Comparison of ENCODE assay signal across 8 cellular contexts in genomic region chr19:11382898-11383705, GRCh38. TPM values are rescaled to one million over a fixed set of nuclear protein-coding genes. Genes with fewer than 3 reads are reported as not detected.
DNase-seq lines count a peak whose midpoint lies in the region; ATAC-seq and TF ChIP-seq lines count a peak whose summit lies in the region.

No MANE protein-coding gene starts in this region.

- H3K27ac Mint-ChIP-seq in activated CD8-positive, alpha-beta T cell treated with anti-CD3 and anti-CD28 coated beads, Interleukin-2, amount 10 ng/mL, durations not matched to agents 7 days and 5 days, result peak overlapping the region; percentile 75

- H3K4me3 Mint-ChIP-seq in activated CD8-positive, alpha-beta T cell treated with anti-CD3 and anti-CD28 coated beads, Interleukin-2, amount 10 ng/mL, durations not matched to agents 7 days and 5 days, result peak overlapping the region; percentile 71

- POLR2A ChIA-PET in activated CD8-positive, alpha-beta T cell treated with anti-CD3 and anti-CD28 coated beads, Interleukin-2, amount 10 ng/mL, durations not matched to agents 7 days and 5 days (lab: Charles Lee), result interaction anchor here (0.6 to 1.2 kb wide), 3 partner anchors 8 to 60 kb away, joined by 3 to 4 read pairs (median 4); partner anchors contain the start of gene SWSAP1

- no peaks in the 10 kb centered on the region for H3K9me3 Mint-ChIP-seq in activated CD8-positive, alpha-beta T cell treated with anti-CD3 and anti-CD28 coated beads, Interleukin-2, amount 10 ng/mL, durations not matched to agents 7 days and 5 days (ENCODE audit: insufficient read depth)

- CTCF ChIA-PET in activated CD8-positive, alpha-beta T cell treated with anti-CD3 and anti-CD28 coated beads, Interleukin-2, amount 10 ng/mL, durations not matched to agents 7 days and 5 days (lab: Charles Lee), result interaction anchor here (0.8 to 1.6 kb wide), 17 partner anchors 9 to 312 kb away, joined by 3 to 13 read pairs (median 4); partner anchors contain the start of genes CCDC159, ECSIT, ODAD3 and PRKCSH

- peaks cover 11% of the 10 kb centered on the region for H3K27me3 ChIP-seq in neutrophil

- no peaks in the 10 kb centered on the region for H3K9me3 ChIP-seq in neutrophil

- peak; percentile 67 for DNase-seq in NCI-H2029 (lab: John Stamatoyannopoulos, UW)
- DNase-seq in NCI-H2029 treated with DMSO at 0.1 percent for 48 hours (lab: John Stamatoyannopoulos, UW), result no peak
- peak; percentile 37 for DNase-seq in NCI-H2171 (lab: John Stamatoyannopoulos, UW)
- peak; percentile 67 for DNase-seq in activated CD8-positive, alpha-beta T cell treated with anti-CD3 and anti-CD28 coated beads, Interleukin-2, amount 10 ng/mL, durations not matched to agents 7 days and 5 days
- peak; percentile 42 for DNase-seq in fibroblast of villous mesenchyme (ENCODE audit: low read depth)
- DNase-seq in kidney glomerular epithelial cell (lab: John Stamatoyannopoulos, UW), result no peak

- peaks cover 42% of the 10 kb centered on the region for H3K4me1 Mint-ChIP-seq in activated CD8-positive, alpha-beta T cell treated with anti-CD3 and anti-CD28 coated beads, Interleukin-2, amount 10 ng/mL, durations not matched to agents 7 days and 5 days (ENCODE audit: low read depth)

- H3K27ac ChIP-seq in neutrophil, result peak overlapping the region; percentile 95

- no peak for ATAC-seq in activated CD8-positive, alpha-beta T cell treated with anti-CD3 and anti-CD28 coated beads, Interleukin-2, amount 10 ng/mL, durations not matched to agents 7 days and 5 days
- no peak for ATAC-seq in HG03354 (IDR thresholded peaks at IDR 0.05; ENCODE audit: poor library complexity, severe bottlenecking, unreplicated experiment)

- H3K4me1 ChIP-seq in neutrophil (ENCODE audit: control insufficient read depth in 1 of 2, insufficient read depth in 1 of 2, low read depth in 1 of 2, low read length in 1 of 2), result peaks cover 78 to 80% of the 10 kb centered on the region in 2 experiments

- TF ChIP-seq CTCF in fibroblast of villous mesenchyme (IDR thresholded peaks at IDR 0.05; ENCODE audit: insufficient read depth, low read depth, low read length) (peak; percentile 79), neutrophil (IDR thresholded peaks at IDR 0.05) (peak; percentile 90)

- H3K27me3 Mint-ChIP-seq in activated CD8-positive, alpha-beta T cell treated with anti-CD3 and anti-CD28 coated beads, Interleukin-2, amount 10 ng/mL, durations not matched to agents 7 days and 5 days (ENCODE audit: low read depth), result peaks cover 12% of the 10 kb centered on the region

- peak overlapping the region; percentile 62 for H3K4me3 ChIP-seq in fibroblast of villous mesenchyme (ENCODE audit: low read depth, low read length)
- peak overlapping the region; percentile 90 to 96 for H3K4me3 ChIP-seq in neutrophil (ENCODE audit: low read depth in 1 of 2, low read length in 1 of 2)

- peaks cover 5% of the 10 kb centered on the region for H3K36me3 Mint-ChIP-seq in activated CD8-positive, alpha-beta T cell treated with anti-CD3 and anti-CD28 coated beads, Interleukin-2, amount 10 ng/mL, durations not matched to agents 7 days and 5 days (ENCODE audit: low read depth)

- peaks cover 7% of the 10 kb centered on the region for H3K36me3 ChIP-seq in neutrophil

RNA-seq across cellular contexts. Expression of gene EPOR, which starts 1.0 kb away (rescaled TPM):
- 1 to 10 TPM; 6.4 to 8.8 TPM for total RNA-seq in activated CD8-positive, alpha-beta T cell treated with anti-CD3 and anti-CD28 coated beads, Interleukin-2, amount 10 ng/mL, durations not matched to agents 7 days and 5 days
- 5.6 and 6.8 TPM in 2 replicates for total RNA-seq in fibroblast of villous mesenchyme

RNA-seq across cellular contexts. Expression of gene SWSAP1, which starts 8.6 kb away (rescaled TPM):
- 1 to 10 TPM; 3.1 to 3.4 TPM for total RNA-seq in activated CD8-positive, alpha-beta T cell treated with anti-CD3 and anti-CD28 coated beads, Interleukin-2, amount 10 ng/mL, durations not matched to agents 7 days and 5 days
- total RNA-seq in fibroblast of villous mesenchyme, result 0.86 and 1.3 TPM in 2 replicates

RNA-seq across cellular contexts. Expression of gene PLPPR2, which starts 27.9 kb away (rescaled TPM):
- total RNA-seq in activated CD8-positive, alpha-beta T cell treated with anti-CD3 and anti-CD28 coated beads, Interleukin-2, amount 10 ng/mL, durations not matched to agents 7 days and 5 days, result 1 to 10 TPM; 1.1 TPM
- 16.8 and 20.6 TPM in 2 replicates for total RNA-seq in fibroblast of villous mesenchyme

RNA-seq across cellular contexts. Expression of gene RGL3, which starts 36.0 kb away (rescaled TPM):
- not detected for total RNA-seq in activated CD8-positive, alpha-beta T cell treated with anti-CD3 and anti-CD28 coated beads, Interleukin-2, amount 10 ng/mL, durations not matched to agents 7 days and 5 days
- 0.32 and 1.3 TPM in 2 replicates for total RNA-seq in fibroblast of villous mesenchyme

RNA-seq across cellular contexts. Expression of gene CCDC159, which starts 36.8 kb away (rescaled TPM):
- total RNA-seq in activated CD8-positive, alpha-beta T cell treated with anti-CD3 and anti-CD28 coated beads, Interleukin-2, amount 10 ng/mL, durations not matched to agents 7 days and 5 days, result 10 to 100 TPM in 1 of 2 experiments, 1 to 10 TPM in 1; 9.9 to 13.6 TPM
- 6.0 and 6.4 TPM in 2 replicates for total RNA-seq in fibroblast of villous mesenchyme

Comparison
In these comparisons a context has a peak if more than half of its experiments do, and no peak if none do; other contexts are left out.
1. DNase-seq: peak in NCI-H2029 (single experiment), NCI-H2171 (single experiment), activated CD8-positive, alpha-beta T cell treated with anti-CD3 and anti-CD28 coated beads, Interleukin-2, amount 10 ng/mL, durations not matched to agents 7 days and 5 days (single experiment) and fibroblast of villous mesenchyme (single experiment); none in NCI-H2029 treated with DMSO at 0.1 percent for 48 hours (single experiment) and kidney glomerular epithelial cell (single experiment).